24 cellular contexts compared by ENCODE assay signal in genomic region chr11:77695417-77695816, GRCh38.
"Had no signal": no experiment of that assay in that cellular context is flagged by ENCODE, and none has a peak within 500 bp of the region (broad histone marks: within the 10 kb centered on the region; RNA-seq: fewer than 3 reads in every experiment).

No MANE protein-coding gene starts in this region.

- H3K27me3 ChIP-seq: ascending aorta, cardiac muscle cell, foreskin keratinocyte, hepatocyte, neutrophil had no signal

- H3K27ac ChIP-seq: ascending aorta, cardiac muscle cell, coronary artery, foreskin keratinocyte, hepatocyte, neutrophil, SK-N-MC had no signal

- ATAC-seq: activated CD4-positive, alpha-beta T cell treated with anti-CD3 and anti-CD28 coated beads for 36 hours; activated T-cell treated with anti-CD3 and anti-CD28 coated beads, Interleukin-2, amount 50 U/mL, for 72 hours; effector memory CD8-positive, alpha-beta T cell; esophagus mucosa; foreskin keratinocyte; left colon; sciatic nerve had no signal

- H3K9me3 ChIP-seq: ascending aorta, neutrophil had no signal

- DNase-seq: activated CD4-positive, alpha-beta T cell treated with anti-CD3 and anti-CD28 coated beads for 36 hours; activated CD4-positive, CD25-positive, alpha-beta regulatory T cell; activated naive CD4-positive, alpha-beta T cell treated with Interleukin-2 at 50 U/mL for 16 hours; activated naive CD8-positive, alpha-beta T cell treated with anti-CD3 and anti-CD28 coated beads, Interleukin-2, amount 10 ng/mL, durations not matched to agents 7 days and 5 days; activated T-cell treated with anti-CD3 and anti-CD28 coated beads for 4 hours; activated T-cell treated with anti-CD3 and anti-CD28 coated beads, Interleukin-2, amount 50 U/mL, for 72 hours; effector memory CD8-positive, alpha-beta T cell; foreskin keratinocyte; left colon; naive B cell; nephron progenitor cell; stimulated activated CD4-positive, alpha-beta T cell treated with anti-CD3 and anti-CD28 coated beads, Interleukin-12 subunit alpha, Interleukin-12 subunit beta, amount 100 ng/mL, for 4 hours; stimulated activated CD4-positive, alpha-beta T cell treated with anti-CD3 and anti-CD28 coated beads, Interleukin-4, amount 100 ng/mL, for 1 hour had no signal

- H3K4me1 ChIP-seq: ascending aorta, foreskin keratinocyte had no signal

- H3K4me3 ChIP-seq: ascending aorta, cardiac muscle cell, coronary artery, hepatocyte, lung, SK-N-MC, skin epidermis had no signal

- FAIRE-seq: keratinocyte had no signal
